9 cellular contexts compared by ENCODE assay signal in the genomic region with DNA sequence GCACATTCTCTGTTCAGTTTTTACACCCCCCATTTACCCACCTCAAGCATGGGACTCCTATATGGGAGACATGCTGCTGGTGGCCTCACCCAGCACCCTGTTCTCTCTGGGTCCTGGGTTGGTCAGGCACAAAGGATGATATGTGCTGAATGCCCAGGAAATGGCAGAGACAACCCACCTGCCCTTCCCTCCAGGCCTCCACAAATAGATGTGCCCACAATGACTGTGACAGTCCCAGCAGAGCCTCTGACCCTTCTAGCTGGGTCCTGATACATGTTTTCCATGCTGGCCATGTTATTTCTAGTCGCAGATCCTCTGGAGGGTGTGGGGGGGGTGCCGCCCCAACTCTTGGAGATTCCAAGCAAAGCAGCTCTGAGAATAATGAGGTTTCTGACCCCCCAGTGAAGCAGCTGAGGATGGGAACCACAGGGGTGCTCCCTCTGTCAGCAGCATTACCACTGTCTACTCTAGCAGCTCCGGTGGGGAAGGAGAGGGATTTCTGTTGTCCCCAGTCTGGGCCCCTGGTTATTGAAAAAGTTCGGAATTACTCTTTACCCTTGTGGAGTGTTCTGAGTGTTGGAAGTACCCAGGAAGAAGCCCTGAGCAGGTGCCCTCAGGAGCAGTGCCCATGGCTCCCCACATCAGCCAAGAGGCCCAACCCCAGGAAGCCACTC. TPM values are rescaled to one million over a fixed set of nuclear protein-coding genes. Genes with fewer than 3 reads are reported as not detected.
A peak's percentile ranks its signal among the peaks of the same experiment; 100 is the strongest.
DNase-seq lines count a peak whose midpoint lies in the region; ATAC-seq and TF ChIP-seq lines count a peak whose summit lies in the region.
"Had no signal": no experiment of that assay in that cellular context is flagged by ENCODE, and none has a peak within 500 bp of the region (broad histone marks: within the 10 kb centered on the region; RNA-seq: fewer than 3 reads in every experiment).

No MANE protein-coding gene starts in this region.

- H3K9ac ChIP-seq in OCI-LY1 (ENCODE audit: low read length) (no peak overlapping the region; the same call in 1 of the 2 replicates), skeletal muscle tissue (ENCODE audit: low read depth in 1 of 3, low read length in 3 of 3) (peak overlapping the region; percentile 61 to 95 (median 92))

- DNase-seq in sciatic nerve (ENCODE audit: low spot score) (no peak), T-helper 1 cell (no peak)
- DNase-seq: dermis blood vessel endothelial cell, HCEC 1CT had no signal

- H2AFZ ChIP-seq in OCI-LY1 (ENCODE audit: low read length): no peak overlapping the region

- H3K4me1 ChIP-seq in OCI-LY1 (ENCODE audit: insufficient read depth, low read length, severe bottlenecking) (peaks cover 28% of the 10 kb centered on the region), skeletal muscle tissue (ENCODE audit: control insufficient read depth in 3 of 3, insufficient read depth in 3 of 3, low read length in 3 of 3) (peaks cover 51 to 66% (median 63%) of the 10 kb centered on the region in 3 donors)

- peak overlapping the region; percentile 87; the same call in 1 of the 2 replicates for H3K4me2 ChIP-seq in OCI-LY1 (ENCODE audit: low read length)

- H3K27me3 ChIP-seq in OCI-LY1 (ENCODE audit: insufficient read depth, low read length) (no peaks in the 10 kb centered on the region), skeletal muscle tissue (ENCODE audit: control insufficient read depth in 3 of 3, insufficient read depth in 3 of 3, low read length in 3 of 3) (no peaks in the 10 kb centered on the region)

- H3K9me3 ChIP-seq in OCI-LY1 (ENCODE audit: low read length) (no peaks in the 10 kb centered on the region), skeletal muscle tissue (ENCODE audit: control insufficient read depth in 3 of 3, low read length in 3 of 3) (no peaks in the 10 kb centered on the region)

- H3K27ac ChIP-seq in OCI-LY1 (ENCODE audit: low read depth, low read length, poor library complexity, severe bottlenecking) (peak overlapping the region; percentile 75), cingulate gyrus (ENCODE audit: low read depth, low read length) (peak overlapping the region; percentile 87), skeletal muscle tissue (ENCODE audit: low read depth, low read length) (peak overlapping the region; percentile 99)

- H3K4me3 ChIP-seq in OCI-LY1 (ENCODE audit: low read depth, low read length, poor library complexity, severe bottlenecking) (peak overlapping the region; percentile 73), skeletal muscle tissue (ENCODE audit: low read length in 3 of 3) (peak overlapping the region; percentile 86 to 89 (median 89))

- intact Hi-C loops in sciatic nerve (cut with DNase I): no loop called here

- no peaks in the 10 kb centered on the region for H3K9me2 ChIP-seq in OCI-LY1 (ENCODE audit: low read depth, low read length)

- no peaks in the 10 kb centered on the region for H4K20me1 ChIP-seq in OCI-LY1 (ENCODE audit: insufficient read depth, low read length)

- no peak for ATAC-seq in GM21528 (IDR thresholded peaks at IDR 0.05; ENCODE audit: low FRiP score, unreplicated experiment)
- no peak for ATAC-seq in sciatic nerve

- no peaks in the 10 kb centered on the region for H3F3A ChIP-seq in OCI-LY1 (ENCODE audit: insufficient read depth, low read length)

- H3K36me3 ChIP-seq in OCI-LY1 (ENCODE audit: insufficient read depth, low read length) (peaks cover 40% of the 10 kb centered on the region), skeletal muscle tissue (ENCODE audit: control insufficient read depth in 3 of 3, insufficient read depth in 3 of 3, low read length in 3 of 3) (peaks cover 31 to 45% (median 41%) of the 10 kb centered on the region in 3 donors)

- no peak for TF ChIP-seq CTCF in OCI-LY1 (IDR thresholded peaks at IDR 0.05; ENCODE audit: low read length)

- no peaks in the 10 kb centered on the region for H3K79me2 ChIP-seq in OCI-LY1 (ENCODE audit: insufficient read depth, low read length)

RNA-seq across cellular contexts. Expression of gene CCDC28B, which starts 1.2 kb away (rescaled TPM):
- total RNA-seq in skeletal muscle tissue (58.5 TPM), sciatic nerve (3.7 TPM)

RNA-seq across cellular contexts. Expression of gene IQCC, which starts 6.3 kb away (rescaled TPM):
- 2.6 TPM for total RNA-seq in skeletal muscle tissue
- 1.1 TPM for total RNA-seq in sciatic nerve

RNA-seq across cellular contexts. Expression of gene DCDC2B, which starts 9.7 kb away (rescaled TPM):
- total RNA-seq in skeletal muscle tissue (not detected), sciatic nerve (not detected)
- total RNA-seq: dermis blood vessel endothelial cell, lower leg skin had no signal

RNA-seq across cellular contexts. Expression of gene TXLNA, which starts 19.7 kb away (rescaled TPM):
- total RNA-seq in skeletal muscle tissue (30.8 TPM), sciatic nerve (49.5 TPM)

RNA-seq across cellular contexts. Expression of gene TMEM234, which starts 23.0 kb away (rescaled TPM):
- 10.4 TPM for total RNA-seq in skeletal muscle tissue
- 27.0 TPM for total RNA-seq in sciatic nerve

Comparison
In these comparisons a context has a peak if more than half of its experiments do, and no peak if none do; other contexts are left out.
1. RNA of gene CCDC28B, which starts 1.2 kb away (total RNA-seq): 58.5 TPM in skeletal muscle tissue (single experiment); 3.7 TPM in sciatic nerve (single experiment); every median in the first group is over 10 times any median in the second.
2. Peak in every context shown above with its lines, with median percentiles within 50 percentile points of each other: H3K27ac ChIP-seq.